10 cellular contexts compared by ENCODE assay signal in genomic region chr17:40915199-40915661, GRCh38. TPM values are rescaled to one million over a fixed set of nuclear protein-coding genes. Genes with fewer than 3 reads are reported as not detected.
A peak's percentile ranks its signal among the peaks of the same experiment; 100 is the strongest.
DNase-seq lines count a peak whose midpoint lies in the region; ATAC-seq, FAIRE-seq and TF ChIP-seq lines count a peak whose summit lies in the region.
"Had no signal": no experiment of that assay in that cellular context is flagged by ENCODE, and none has a peak within 500 bp of the region (broad histone marks: within the 10 kb centered on the region; RNA-seq: fewer than 3 reads in every experiment).

No MANE protein-coding gene starts in this region.

- no peaks in the 10 kb centered on the region for H3K36me3 Mint-ChIP-seq in endodermal cell (ENCODE audit: low read depth)

- H3K9ac ChIP-seq in mammary epithelial cell (ENCODE audit: insufficient read depth, low read length) (peak overlapping the region; percentile 92), endodermal cell (ENCODE audit: extremely low read depth, low read length, poor library complexity, severe bottlenecking) (no peak overlapping the region)

- H3K27ac Mint-ChIP-seq in endodermal cell: no peak overlapping the region

- BruUV-seq in mammary epithelial cell (replicated peaks; lab: Mats Ljungman, UMichigan): no TSS peak

- no peaks in the 10 kb centered on the region for H4K20me1 ChIP-seq in mammary epithelial cell (ENCODE audit: insufficient read depth, low read length)

- CTCF ChIA-PET in GM10248 (lab: Yijun Ruan, JAX): interaction anchor here (1.0 to 3.5 kb wide), 9 partner anchors 9 to 750 kb away, joined by 3 to 9 read pairs (median 5); no protein-coding TSS in a partner anchor
- CTCF ChIA-PET in mammary epithelial cell (lab: Charles Lee; ENCODE audit: low non-redundant PET): interaction anchor here (0.6 kb wide), 1 partner anchor 9 kb away, joined by 5 read pairs; no protein-coding TSS in a partner anchor

- WGBS in mammary epithelial cell (ENCODE audit: low coverage, missing lambda C conversion rate): 0% methylated on average over 3 of the region's 3 CpGs
- WGBS in psoas muscle, 3 donors: 50 to 70% (median 62%) methylated on average over 3 of the region's 3 CpGs
- WGBS in endodermal cell (ENCODE audit: insufficient coverage in 1 of 2, insufficient read length in 1 of 2), 2 experiments: 88 to 100% methylated on average over 1 to 2 of the region's 3 CpGs

- no peak overlapping the region for H3K4me3 ChIP-seq in mammary epithelial cell (replicated peaks in 1 of 3; ENCODE audit: insufficient read depth in 1 of 3, low read depth in 2 of 3, low read length in 3 of 3)
- H3K4me3 ChIP-seq in psoas muscle: no peak overlapping the region
- no peak overlapping the region for H3K4me3 ChIP-seq in endodermal cell (ENCODE audit: low read length)
- H3K4me3 ChIP-seq: cardiac muscle cell had no signal

- no peak overlapping the region for H2AFZ ChIP-seq in mammary epithelial cell (ENCODE audit: low read depth, low read length)

- peak; percentile 53 for DNase-seq in GM10248 (ENCODE audit: extremely low spot score)
- DNase-seq in LHCN-M2 (ENCODE audit: low read depth): peak; percentile 91
- DNase-seq in mammary epithelial cell: peak; percentile 99
- DNase-seq in psoas muscle: no peak
- DNase-seq in endodermal cell: no peak
- no peak for DNase-seq in DMS79 (lab: John Stamatoyannopoulos, UW)
- DNase-seq in D721Med (ENCODE audit: insufficient read length, low spot score): no peak

- POLR2A ChIA-PET in GM10248 (lab: Yijun Ruan, JAX): interaction anchor here (1.2 kb wide), 1 partner anchor 299 kb away, joined by 3 read pairs; no protein-coding TSS in a partner anchor

- no peak for FAIRE-seq in D721Med (lab: Jason Lieb, UNC)

- peak; percentile 57 to 90 (median 83) for ATAC-seq in psoas muscle
- no peak for ATAC-seq in GM18498 (IDR thresholded peaks at IDR 0.05; ENCODE audit: unreplicated experiment)

- in situ Hi-C loops in mammary epithelial cell (cut with MboI; ENCODE audit: low sequenced_read_pairs in 2 of 2): loop anchor here (5.0 kb wide), 1 partner anchor 37 kb away; no protein-coding TSS in a partner anchor

- TF ChIP-seq CTCF in GM10248 (IDR thresholded peaks at IDR 0.05; ENCODE audit: control extremely low read depth, extremely low read depth, low read depth, missing control alignments) (no peak), mammary epithelial cell (conservative IDR thresholded peaks at IDR 0.05 in 1 of 2, IDR thresholded peaks at IDR 0.05 in 1 of 2; ENCODE audit: extremely low read depth in 1 of 2, insufficient read depth in 1 of 2, low read depth in 1 of 2, low read length in 2 of 2) (no peak), psoas muscle (IDR thresholded peaks at IDR 0.05) (no peak), endodermal cell (conservative IDR thresholded peaks at IDR 0.05) (no peak), D721Med (IDR thresholded peaks at IDR 0.05; ENCODE audit: insufficient read depth, missing control alignments) (no peak)

- peak overlapping the region; percentile 24 for H3K4me2 ChIP-seq in mammary epithelial cell (ENCODE audit: insufficient read depth, low read depth, low read length)

- H3K9me3 ChIP-seq in mammary epithelial cell (replicated peaks; ENCODE audit: insufficient read depth, low read length): no peaks in the 10 kb centered on the region
- H3K9me3 ChIP-seq in psoas muscle: no peaks in the 10 kb centered on the region
- H3K9me3 ChIP-seq in endodermal cell (ENCODE audit: control insufficient read depth, low read length): no peaks in the 10 kb centered on the region

- dilution Hi-C loops in mammary epithelial cell (cut with HindIII; ENCODE audit: low sequenced_read_pairs): loop anchor here (5.0 to 10.0 kb wide), 2 partner anchors 37 to 620 kb away; no protein-coding TSS in a partner anchor

- H3K79me2 ChIP-seq in mammary epithelial cell (ENCODE audit: insufficient read depth, low read length): no peaks in the 10 kb centered on the region

- H3K4me1 ChIP-seq in mammary epithelial cell (ENCODE audit: insufficient read depth, low read length) (peaks cover 56% of the 10 kb centered on the region), psoas muscle (peaks cover 8% of the 10 kb centered on the region), endodermal cell (ENCODE audit: control insufficient read depth, insufficient read depth, low read length) (no peaks in the 10 kb centered on the region)

- H3K9me3 Mint-ChIP-seq in endodermal cell: no peaks in the 10 kb centered on the region

- peaks cover 2% of the 10 kb centered on the region for H3K27me3 Mint-ChIP-seq in endodermal cell (ENCODE audit: insufficient read depth)

- peak overlapping the region; percentile 100 for H3K27ac ChIP-seq in mammary epithelial cell (ENCODE audit: insufficient read depth, low read depth, low read length)
- H3K27ac ChIP-seq in psoas muscle: peak overlapping the region; percentile 39
- no peak overlapping the region for H3K27ac ChIP-seq in endodermal cell (ENCODE audit: low read depth, low read length)
- H3K27ac ChIP-seq: cardiac muscle cell had no signal

- no peaks in the 10 kb centered on the region for H3K27me3 ChIP-seq in mammary epithelial cell (ENCODE audit: insufficient read depth, low read length)
- no peaks in the 10 kb centered on the region for H3K27me3 ChIP-seq in psoas muscle (ENCODE audit: insufficient read depth in 3 of 3, low read length in 2 of 3)
- H3K27me3 ChIP-seq in endodermal cell (ENCODE audit: control insufficient read depth, insufficient read depth, low read length, poor library complexity, severe bottlenecking): no peaks in the 10 kb centered on the region

- H3K4me3 Mint-ChIP-seq in endodermal cell: no peak overlapping the region

- intact Hi-C loops in mammary epithelial cell (cut with micrococcal nuclease) (loop anchor here (1.0 to 2.0 kb wide), 4 partner anchors 38 to 740 kb away; partner anchors contain the start of gene KRTAP2-3), psoas muscle (cut with DNase I) (no loop called here)

- H3K36me3 ChIP-seq in mammary epithelial cell (ENCODE audit: insufficient read depth, low read length) (no peaks in the 10 kb centered on the region), psoas muscle (ENCODE audit: insufficient read depth in 1 of 2, low read depth in 1 of 2) (no peaks in the 10 kb centered on the region), endodermal cell (ENCODE audit: control insufficient read depth, insufficient read depth, low read length) (no peaks in the 10 kb centered on the region)
- H3K36me3 ChIP-seq: cardiac muscle cell had no signal

- no peaks in the 10 kb centered on the region for H3K4me1 Mint-ChIP-seq in endodermal cell

RNA-seq across cellular contexts. Expression of gene KRT23, which starts 22.2 kb away (rescaled TPM):
- total RNA-seq in LHCN-M2 (2014; rRNA removed) (not detected in 2 replicates), mammary epithelial cell (10 to 100 TPM in 1 of 2 donors, 1 to 10 TPM in 1; 1.5 to 94.5 TPM), psoas muscle (1 to 10 TPM in 1 of 4 donors, under 1 TPM in 1, not detected in 2; 0.25 to 1.5 TPM), endodermal cell (not detected)
- polyA plus RNA-seq in LHCN-M2 (2012): not detected
- polyA plus RNA-seq in mammary epithelial cell (2.5 TPM), psoas muscle (under 1 TPM in 1 of 3 donors, not detected in 2; 0.03 TPM)
- polyA minus RNA-seq in mammary epithelial cell: not detected
- polyA plus RNA-seq in endodermal cell (2013, experiment 1 of 2): not detected
- not detected for polyA plus RNA-seq in endodermal cell (2013, experiment 2 of 2)
- total RNA-seq: cardiac muscle cell had no signal
- polyA plus RNA-seq: cardiac muscle cell had no signal

RNA-seq across cellular contexts. Expression of gene KRT20, which starts 30.2 kb away (rescaled TPM):
- total RNA-seq in LHCN-M2 (2014; rRNA removed): not detected in 2 replicates
- not detected for polyA plus RNA-seq in LHCN-M2 (2012)
- total RNA-seq in mammary epithelial cell: not detected
- not detected for polyA plus RNA-seq in mammary epithelial cell
- polyA minus RNA-seq in mammary epithelial cell: not detected
- total RNA-seq in psoas muscle: under 1 TPM in 1 of 4 donors, not detected in 3; 0.21 TPM
- under 1 TPM in 2 of 3 donors, not detected in 1; 0.08 to 0.35 TPM for polyA plus RNA-seq in psoas muscle
- total RNA-seq in endodermal cell: not detected
- not detected for polyA plus RNA-seq in endodermal cell (2013, experiment 1 of 2)
- polyA plus RNA-seq in endodermal cell (2013, experiment 2 of 2): not detected
- total RNA-seq: cardiac muscle cell, liver had no signal
- polyA plus RNA-seq: cardiac muscle cell, liver had no signal

RNA-seq across cellular contexts. Expression of gene KRT12, which starts 48.2 kb away (rescaled TPM):
- total RNA-seq in LHCN-M2 (2014; rRNA removed) (not detected in 2 replicates), mammary epithelial cell (not detected), psoas muscle (not detected), endodermal cell (not detected)
- not detected for polyA plus RNA-seq in LHCN-M2 (2012)
- polyA plus RNA-seq in mammary epithelial cell (not detected), psoas muscle (not detected)
- polyA minus RNA-seq in mammary epithelial cell: not detected
- polyA plus RNA-seq in endodermal cell (2013, experiment 1 of 2): not detected
- polyA plus RNA-seq in endodermal cell (2013, experiment 2 of 2): not detected
- total RNA-seq: cardiac muscle cell, liver had no signal
- polyA plus RNA-seq: cardiac muscle cell, liver had no signal

RNA-seq across cellular contexts. Expression of gene KRT39, which starts 51.5 kb away (rescaled TPM):
- total RNA-seq in LHCN-M2 (2014; rRNA removed): not detected in 2 replicates
- polyA plus RNA-seq in LHCN-M2 (2012): not detected
- total RNA-seq in mammary epithelial cell: under 1 TPM in 1 of 2 donors, not detected in 1; 0.33 TPM
- not detected for polyA plus RNA-seq in mammary epithelial cell
- polyA minus RNA-seq in mammary epithelial cell: not detected
- total RNA-seq in psoas muscle: not detected
- not detected for polyA plus RNA-seq in psoas muscle
- total RNA-seq in endodermal cell: not detected
- not detected for polyA plus RNA-seq in endodermal cell (2013, experiment 1 of 2)
- polyA plus RNA-seq in endodermal cell (2013, experiment 2 of 2): not detected
- total RNA-seq: cardiac muscle cell, liver had no signal
- polyA plus RNA-seq: cardiac muscle cell, liver had no signal

Comparison
In these comparisons a context has a peak if more than half of its experiments do, and no peak if none do; other contexts are left out.
1. DNase-seq: peak in GM10248 (single experiment), LHCN-M2 (single experiment) and mammary epithelial cell (single experiment); none in psoas muscle (0 of 2), endodermal cell (single experiment), DMS79 (single experiment) and D721Med (single experiment).